ENCODE assay signal across 12 cellular contexts in the genomic region with DNA sequence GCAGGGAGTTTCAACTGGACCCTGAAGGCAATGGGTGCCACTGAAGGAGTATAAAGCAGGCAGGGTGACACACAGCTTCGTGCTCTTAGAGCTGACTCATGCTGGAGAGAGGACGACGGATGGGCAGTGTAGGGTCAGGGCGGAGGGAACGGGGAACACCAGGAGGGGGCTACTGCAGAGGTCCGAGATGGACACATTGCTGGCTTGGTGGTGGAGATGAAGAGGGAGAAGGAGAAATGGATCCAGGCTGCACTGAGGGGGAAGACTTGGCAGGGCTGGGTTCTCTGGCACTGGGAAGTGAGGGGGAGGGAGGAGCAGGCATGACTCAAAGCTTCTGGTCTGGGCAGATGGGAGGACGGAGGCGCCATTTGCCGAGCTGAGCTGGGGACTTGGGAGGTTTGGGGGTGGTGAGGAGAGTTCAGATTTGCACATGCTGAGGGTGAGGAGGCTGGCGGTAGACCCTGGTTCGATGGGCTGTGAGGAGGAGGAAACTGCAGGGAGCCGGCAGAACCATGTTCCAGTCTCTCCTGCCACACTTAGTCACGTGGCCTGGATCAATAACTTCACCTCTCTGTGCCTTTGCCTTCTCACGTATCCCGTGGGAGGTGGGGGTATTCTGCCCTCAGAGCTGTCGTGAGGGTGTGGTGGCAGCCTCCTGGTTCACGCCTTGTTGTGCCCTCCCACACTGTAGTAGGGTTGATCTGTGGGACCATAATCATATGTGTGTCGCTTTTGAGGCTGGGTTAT. TPM values are rescaled to one million over a fixed set of nuclear protein-coding genes. Genes with fewer than 3 reads are reported as not detected.
DNase-seq lines count a peak whose midpoint lies in the region; TF ChIP-seq lines count a peak whose summit lies in the region.
"Had no signal": no experiment of that assay in that cellular context is flagged by ENCODE, and none has a peak within 500 bp of the region (broad histone marks: within the 10 kb centered on the region; RNA-seq: fewer than 3 reads in every experiment).

No MANE protein-coding gene starts in this region.

- H3K27ac ChIP-seq in mammary epithelial cell (ENCODE audit: insufficient read depth, low read depth, low read length) (no peak overlapping the region), liver (ENCODE audit: low read depth in 1 of 2, low read length in 2 of 2) (peak overlapping the region; percentile 15 to 81), Karpas-422 (ENCODE audit: low read length) (no peak overlapping the region)

- WGBS in mammary epithelial cell (ENCODE audit: low coverage, missing lambda C conversion rate): 66% methylated on average over 12 of the region's 18 CpGs
- WGBS in liver: 50% methylated on average over 18 of the region's 18 CpGs

- H3K9me3 ChIP-seq in mammary epithelial cell (replicated peaks; ENCODE audit: insufficient read depth, low read length) (no peaks in the 10 kb centered on the region), liver (ENCODE audit: control insufficient read depth in 4 of 4, low read length in 3 of 4) (no peaks in the 10 kb centered on the region), Karpas-422 (ENCODE audit: low read length) (no peaks in the 10 kb centered on the region)

- H3K79me2 ChIP-seq in mammary epithelial cell (ENCODE audit: insufficient read depth, low read length) (peaks cover under 1% of the 10 kb centered on the region), Karpas-422 (ENCODE audit: low read length) (peaks cover under 1% of the 10 kb centered on the region)

- peak; percentile 34 for DNase-seq in ACHN
- peak; percentile 74 for DNase-seq in M059J (ENCODE audit: low read depth)
- peak; percentile 71 for DNase-seq in mammary epithelial cell
- no peak for DNase-seq in OCI-M2 (lab: John Stamatoyannopoulos, UW; ENCODE audit: unreplicated experiment)
- DNase-seq in activated CD4-positive, CD25-positive, alpha-beta regulatory T cell treated with anti-CD3 and anti-CD28 coated beads, Interleukin-2, amount 50 U/mL, for 72 hours: no peak
- no peak for DNase-seq in GM20000 (ENCODE audit: low spot score)
- no peak for DNase-seq in Karpas-422
- DNase-seq: activated T-cell treated with anti-CD3 and anti-CD28 coated beads, Interleukin-2, amount 50 U/mL, for 48 hours; CD4-positive, alpha-beta T cell; MM.1S had no signal

- H3K27me3 ChIP-seq in mammary epithelial cell (ENCODE audit: insufficient read depth, low read length) (peaks cover 7% of the 10 kb centered on the region), liver (ENCODE audit: control insufficient read depth in 4 of 4, insufficient read depth in 4 of 4, low read length in 3 of 4) (no peaks in the 10 kb centered on the region), Karpas-422 (ENCODE audit: low read length) (no peaks in the 10 kb centered on the region)

- H3K4me3 ChIP-seq in mammary epithelial cell (replicated peaks in 1 of 3; ENCODE audit: insufficient read depth in 1 of 3, low read depth in 2 of 3, low read length in 3 of 3) (no peak overlapping the region), liver (ENCODE audit: low read depth in 1 of 3, low read length in 3 of 3) (peak overlapping the region; percentile 5 to 66 (median 13)), Karpas-422 (ENCODE audit: low read length) (no peak overlapping the region)

- BruUV-seq in mammary epithelial cell (replicated peaks; lab: Mats Ljungman, UMichigan): no TSS peak

- peak in 1 of 2 donors; percentile 24 for TF ChIP-seq RAD21 in liver (IDR thresholded peaks at IDR 0.05)

- H4K20me1 ChIP-seq in mammary epithelial cell (ENCODE audit: insufficient read depth, low read length) (no peaks in the 10 kb centered on the region), Karpas-422 (ENCODE audit: insufficient read depth, low read depth, low read length) (no peaks in the 10 kb centered on the region)

- H2AFZ ChIP-seq in mammary epithelial cell (ENCODE audit: low read depth, low read length): peak overlapping the region; percentile 89
- H2AFZ ChIP-seq in Karpas-422 (ENCODE audit: low read length): no peak overlapping the region

- H3K9ac ChIP-seq in mammary epithelial cell (ENCODE audit: insufficient read depth, low read length) (no peak overlapping the region), liver (ENCODE audit: low read depth in 1 of 2, low read length in 2 of 2) (no peak overlapping the region), Karpas-422 (ENCODE audit: low read length) (no peak overlapping the region)

- CTCF ChIA-PET in mammary epithelial cell (lab: Charles Lee; ENCODE audit: low non-redundant PET): no interaction called here

- H3K36me3 ChIP-seq in mammary epithelial cell (ENCODE audit: insufficient read depth, low read length) (no peaks in the 10 kb centered on the region), liver (ENCODE audit: control insufficient read depth in 4 of 4, insufficient read depth in 3 of 4, low read depth in 1 of 4, low read length in 3 of 4) (no peaks in the 10 kb centered on the region), Karpas-422 (ENCODE audit: insufficient read depth, low read length) (no peaks in the 10 kb centered on the region)

- intact Hi-C loops in mammary epithelial cell (cut with micrococcal nuclease): loop anchor here (2.0 kb wide), 1 partner anchor 17 kb away; no protein-coding TSS in a partner anchor

- H3K9me2 ChIP-seq in Karpas-422 (replicated peaks; ENCODE audit: insufficient read depth, low read length): no peaks in the 10 kb centered on the region

- H3K4me2 ChIP-seq in mammary epithelial cell (ENCODE audit: insufficient read depth, low read depth, low read length) (peak overlapping the region; percentile 25), Karpas-422 (ENCODE audit: low read depth, low read length, poor library complexity, severe bottlenecking) (no peak overlapping the region)

- in situ Hi-C loops in ACHN (cut with HindIII; ENCODE audit: low pct_ligation_motif_present, low pct_unique_long_range_greater_than_20kb, low sequenced_read_pairs) (no loop called here), mammary epithelial cell (cut with MboI; ENCODE audit: low sequenced_read_pairs in 2 of 2) (no loop called here)

- TF ChIP-seq CTCF in mammary epithelial cell (conservative IDR thresholded peaks at IDR 0.05 in 1 of 2, IDR thresholded peaks at IDR 0.05 in 1 of 2; ENCODE audit: extremely low read depth in 1 of 2, insufficient read depth in 1 of 2, low read depth in 1 of 2, low read length in 2 of 2) (no peak), liver (IDR thresholded peaks at IDR 0.05; ENCODE audit: low read depth, low read length, missing input control) (no peak), GM20000 (IDR thresholded peaks at IDR 0.05; ENCODE audit: extremely low read depth, missing control alignments) (no peak)

- peaks cover 14% of the 10 kb centered on the region for H3K4me1 ChIP-seq in mammary epithelial cell (ENCODE audit: insufficient read depth, low read length)
- H3K4me1 ChIP-seq in liver (ENCODE audit: control insufficient read depth in 4 of 4, insufficient read depth in 4 of 4, low read length in 3 of 4): peaks cover 8 to 27% (median 22%) of the 10 kb centered on the region in 4 donors
- peaks cover 19% of the 10 kb centered on the region for H3K4me1 ChIP-seq in Karpas-422 (ENCODE audit: low read length)

- dilution Hi-C loops in mammary epithelial cell (cut with HindIII; ENCODE audit: low sequenced_read_pairs): no loop called here

TF ChIP-seq in liver, 16 proteins besides CTCF, POLR2A, EP300 and RAD21:
- TF ChIP-seq HNF4G (IDR thresholded peaks at IDR 0.05) (no peak), RXRA (IDR thresholded peaks at IDR 0.05) (peak in 1 of 2 donors; percentile 34), HNF4A (conservative IDR thresholded peaks at IDR 0.05) (peak in 1 of 2 donors; percentile 29), YY1 (IDR thresholded peaks at IDR 0.05) (peak; percentile 89)
- TF ChIP-seq, protein P1, sequence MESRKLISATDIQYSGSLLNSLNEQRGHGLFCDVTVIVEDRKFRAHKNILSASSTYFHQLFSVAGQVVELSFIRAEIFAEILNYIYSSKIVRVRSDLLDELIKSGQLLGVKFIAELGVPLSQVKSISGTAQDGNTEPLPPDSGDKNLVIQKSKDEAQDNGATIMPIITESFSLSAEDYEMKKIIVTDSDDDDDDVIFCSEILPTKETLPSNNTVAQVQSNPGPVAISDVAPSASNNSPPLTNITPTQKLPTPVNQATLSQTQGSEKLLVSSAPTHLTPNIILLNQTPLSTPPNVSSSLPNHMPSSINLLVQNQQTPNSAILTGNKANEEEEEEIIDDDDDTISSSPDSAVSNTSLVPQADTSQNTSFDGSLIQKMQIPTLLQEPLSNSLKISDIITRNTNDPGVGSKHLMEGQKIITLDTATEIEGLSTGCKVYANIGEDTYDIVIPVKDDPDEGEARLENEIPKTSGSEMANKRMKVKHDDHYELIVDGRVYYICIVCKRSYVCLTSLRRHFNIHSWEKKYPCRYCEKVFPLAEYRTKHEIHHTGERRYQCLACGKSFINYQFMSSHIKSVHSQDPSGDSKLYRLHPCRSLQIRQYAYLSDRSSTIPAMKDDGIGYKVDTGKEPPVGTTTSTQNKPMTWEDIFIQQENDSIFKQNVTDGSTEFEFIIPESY (IDR thresholded peaks at IDR 0.05): no peak
- TF ChIP-seq, protein P2, sequence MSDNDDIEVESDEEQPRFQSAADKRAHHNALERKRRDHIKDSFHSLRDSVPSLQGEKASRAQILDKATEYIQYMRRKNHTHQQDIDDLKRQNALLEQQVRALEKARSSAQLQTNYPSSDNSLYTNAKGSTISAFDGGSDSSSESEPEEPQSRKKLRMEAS (IDR thresholded peaks at IDR 0.05): peak; percentile 80

RNA-seq across cellular contexts. Expression of a gene that starts 4.6 kb away (rescaled TPM):
- 5.7 and 11.6 TPM in 2 replicates for total RNA-seq in M059J (2014; rRNA removed; shearing (Covaris generic))
- total RNA-seq in mammary epithelial cell (1 to 10 TPM; 2.7 to 5.6 TPM), liver (10 to 100 TPM; 10.7 to 13.8 TPM)
- polyA plus RNA-seq in mammary epithelial cell (4.5 TPM), liver (10 to 100 TPM in 1 of 2 donors, 1 to 10 TPM in 1; 6.5 to 10.0 TPM)
- 6.4 TPM for polyA minus RNA-seq in mammary epithelial cell
- total RNA-seq in Karpas-422 (2014; rRNA removed; shearing (Covaris generic); ENCODE audit: low replicate concordance): 7.9 and 17.9 TPM in 2 replicates

RNA-seq across cellular contexts. Expression of a gene that starts 49.7 kb away (rescaled TPM):
- 2.8 and 18.5 TPM in 2 replicates for total RNA-seq in M059J (2014; rRNA removed; shearing (Covaris generic))
- total RNA-seq in mammary epithelial cell: 1 to 10 TPM in 1 of 2 donors, not detected in 1; 1.0 TPM
- polyA plus RNA-seq in mammary epithelial cell: 0.74 TPM
- polyA minus RNA-seq in mammary epithelial cell: 8.9 TPM
- total RNA-seq in liver: 100 to 1,000 TPM in 1 of 2 donors, 10 to 100 TPM in 1; 74.3 to 179 TPM
- 100 to 1,000 TPM; 104 to 214 TPM for polyA plus RNA-seq in liver
- total RNA-seq in Karpas-422 (2014; rRNA removed; shearing (Covaris generic); ENCODE audit: low replicate concordance): not detected in 2 replicates
- total RNA-seq: CD4-positive, alpha-beta T cell had no signal
- polyA plus RNA-seq: neural cell had no signal

RNA-seq across cellular contexts. Expression of a gene that starts 53.7 kb away (rescaled TPM):
- 172 and 254 TPM in 2 replicates for total RNA-seq in M059J (2014; rRNA removed; shearing (Covaris generic))
- total RNA-seq in mammary epithelial cell: 10 to 100 TPM; 43.2 to 44.9 TPM
- polyA plus RNA-seq in mammary epithelial cell: 53.1 TPM
- 15.9 TPM for polyA minus RNA-seq in mammary epithelial cell
- total RNA-seq in liver: 10 to 100 TPM; 47.8 to 65.6 TPM
- 10 to 100 TPM; 55.6 to 92.1 TPM for polyA plus RNA-seq in liver
- total RNA-seq in Karpas-422 (2014; rRNA removed; shearing (Covaris generic); ENCODE audit: low replicate concordance): 61.6 and 130 TPM in 2 replicates

Comparison
In these comparisons a context has a peak if more than half of its experiments do, and no peak if none do; other contexts are left out.
1. DNase-seq: peak in ACHN (single experiment), M059J (single experiment) and mammary epithelial cell (single experiment); none in OCI-M2 (single experiment), activated CD4-positive, CD25-positive, alpha-beta regulatory T cell treated with anti-CD3 and anti-CD28 coated beads, Interleukin-2, amount 50 U/mL, for 72 hours (single experiment), GM20000 (single experiment) and Karpas-422 (single experiment).
2. H3K27ac ChIP-seq: peak in liver (2 of 2); none in mammary epithelial cell (single experiment) and Karpas-422 (single experiment).
3. H3K4me3 ChIP-seq: peak in liver (3 of 3); none in mammary epithelial cell (0 of 3) and Karpas-422 (single experiment).